In the genomic region with DNA sequence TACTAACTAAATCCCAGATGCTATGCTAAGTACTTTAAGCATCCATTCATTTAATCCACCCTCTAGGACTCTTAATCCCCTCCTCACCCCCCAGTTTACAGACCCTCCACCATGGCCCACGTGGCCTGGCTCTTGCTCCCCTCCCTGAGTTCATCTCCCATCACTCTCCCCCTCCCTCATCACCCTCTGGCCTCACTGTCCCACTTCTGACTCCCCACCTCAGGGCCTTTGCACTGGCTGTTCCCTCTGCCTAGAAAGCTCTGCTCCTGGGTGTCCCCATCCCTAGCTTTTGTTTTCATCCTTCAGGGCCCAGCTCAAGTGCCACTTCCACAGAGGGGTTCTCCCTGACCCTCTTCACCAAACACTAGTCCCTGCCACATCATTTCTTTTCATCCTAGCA, we compare ENCODE assay signal across 1 cellular context.
TF ChIP-seq lines count a peak whose summit lies in the region.

No MANE protein-coding gene starts in this region.

TF ChIP-seq in K562, 482 proteins besides CTCF, POLR2A, EP300 and RAD21:
- no peak for TF ChIP-seq ZNF696 (CRISPR knock-in tag; conservative IDR thresholded peaks at IDR 0.05)
- TF ChIP-seq RBM25 (IDR thresholded peaks at IDR 0.05; ENCODE audit: low read depth, low read length, severe bottlenecking) = peak; percentile 18
- TF ChIP-seq, protein P1, sequence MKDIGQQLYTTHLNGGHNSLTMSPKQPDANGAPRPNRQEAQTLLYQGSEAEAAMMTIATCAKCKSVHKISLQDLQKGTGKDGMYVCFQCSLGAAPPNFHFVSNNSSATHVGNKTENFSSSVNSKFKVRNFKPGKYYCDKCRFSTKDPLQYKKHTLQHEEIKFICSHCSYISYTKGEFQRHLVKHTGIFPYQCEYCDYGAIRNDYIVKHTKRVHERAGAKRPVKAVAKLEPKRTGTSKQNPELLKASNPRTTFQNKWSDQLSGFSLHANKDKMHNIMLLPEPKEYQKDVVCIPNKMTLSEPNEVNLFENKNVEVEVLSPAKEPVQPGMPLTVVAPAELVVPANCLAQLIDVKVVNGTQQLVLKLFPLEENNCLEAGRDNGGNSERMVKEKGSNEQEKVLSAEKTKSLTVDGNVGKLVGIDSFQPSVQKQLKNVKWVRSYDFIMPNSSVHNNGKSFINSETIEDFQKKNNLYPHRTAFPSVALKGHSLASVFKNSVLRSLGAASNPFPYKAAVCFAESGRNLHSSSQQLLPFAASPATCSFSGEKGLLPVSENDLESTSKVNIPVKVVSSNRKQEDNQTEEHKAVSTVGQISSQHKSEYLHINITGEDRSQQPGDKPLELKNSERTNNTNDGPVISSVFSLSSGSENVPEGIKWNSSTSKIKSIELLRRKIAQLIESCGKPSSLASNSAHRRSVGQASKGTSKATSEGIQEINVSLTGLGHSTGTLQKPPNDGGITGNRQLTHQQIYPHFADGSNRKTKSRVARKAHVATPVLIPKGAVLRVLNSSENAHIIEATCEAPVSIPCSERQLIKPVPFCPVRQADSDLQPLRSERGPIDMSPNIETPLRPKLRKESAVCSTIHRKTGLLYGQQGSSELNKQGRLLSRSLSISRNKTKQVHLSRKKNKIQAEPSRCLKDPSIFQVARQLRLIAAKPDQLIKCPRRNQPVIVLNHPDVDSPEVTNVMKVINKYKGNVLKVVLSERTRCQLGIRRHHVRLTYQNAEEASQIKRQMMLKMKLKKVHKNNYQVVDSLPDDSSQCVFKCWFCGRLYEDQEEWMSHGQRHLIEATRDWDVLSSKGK (CRISPR knock-in tag; IDR thresholded peaks at IDR 0.05) = no peak
- TF ChIP-seq ZFX (CRISPR knock-in tag; IDR thresholded peaks at IDR 0.05) = no peak
- peak in 1 of 2 experiments; percentile 44; a peak in 1 of 4 replicates for TF ChIP-seq KDM1A (IDR thresholded peaks at IDR 0.05)
- no peak for TF ChIP-seq ZNF444 (CRISPR knock-in tag; IDR thresholded peaks at IDR 0.05)
